31 cellular contexts compared by ENCODE assay signal in the genomic region with DNA sequence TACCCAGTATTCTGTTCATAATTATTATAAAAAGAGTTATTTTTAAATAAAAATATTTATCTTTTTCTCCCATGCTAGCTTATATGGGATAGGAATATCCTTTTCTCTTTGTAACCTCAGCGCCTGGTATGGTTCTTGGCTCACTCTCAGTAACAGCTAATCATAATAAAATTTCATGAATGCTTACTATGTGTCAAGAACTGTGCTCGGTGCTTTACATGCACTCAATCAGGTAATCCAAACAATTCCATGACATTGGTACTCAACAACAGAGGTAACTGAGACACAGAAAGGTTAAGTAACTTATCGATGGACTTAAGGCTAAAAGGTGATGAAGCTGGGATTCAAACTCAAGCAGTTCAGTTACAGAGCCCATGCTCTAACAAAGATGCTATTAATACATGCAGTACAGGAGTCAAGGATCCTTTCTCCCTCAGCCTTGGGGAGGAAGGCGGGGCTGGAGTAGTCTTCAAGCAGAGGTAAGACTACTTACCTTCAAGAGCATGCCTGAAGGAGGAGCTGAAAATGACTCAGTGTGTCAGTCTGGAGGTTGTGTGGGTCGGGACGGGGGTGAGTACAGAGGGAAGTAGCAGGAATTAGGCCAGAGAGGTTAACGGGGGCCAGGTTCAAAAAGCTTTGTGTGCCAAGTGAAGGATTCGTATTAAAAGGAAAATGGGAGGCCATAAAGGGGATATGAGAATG.
"Had no signal": no experiment of that assay in that cellular context is flagged by ENCODE, and none has a peak within 500 bp of the region (broad histone marks: within the 10 kb centered on the region; RNA-seq: fewer than 3 reads in every experiment).

No MANE protein-coding gene starts in this region.

- H3K4me3 ChIP-seq: ascending aorta, esophagus muscularis mucosa, mucosa of descending colon, ovary, stomach, tibial artery had no signal

- DNase-seq: activated CD4-positive, alpha-beta memory T cell treated with anti-CD3 and anti-CD28 coated beads, Interleukin-2, amount 10 ng/mL, durations not matched to agents 7 days and 5 days; activated CD4-positive, alpha-beta T cell treated with anti-CD3 and anti-CD28 coated beads for 1 hour; activated CD4-positive, alpha-beta T cell treated with anti-CD3 and anti-CD28 coated beads, Interleukin-2, amount 10 ng/mL, durations not matched to agents 7 days and 5 days; activated CD8-positive, alpha-beta memory T cell treated with anti-CD3 and anti-CD28 coated beads, Interleukin-2, amount 50 U/mL, for 48 hours; activated gamma-delta T cell; activated naive CD4-positive, alpha-beta T cell treated with anti-CD3 and anti-CD28 coated beads, Interleukin-2, amount 10 ng/mL, durations not matched to agents 7 days and 5 days; activated naive CD8-positive, alpha-beta T cell treated with anti-CD3 and anti-CD28 coated beads, Interleukin-2, amount 10 ng/mL, durations not matched to agents 7 days and 5 days; activated T-cell treated with anti-CD3 and anti-CD28 coated beads, Interleukin-2, amount 50 U/mL, for 24 hours; brain microvascular endothelial cell; central memory CD4-positive, alpha-beta T cell; endodermal cell; left cardiac atrium; mucosa of descending colon; ovary; retina; stimulated activated CD4-positive, alpha-beta T cell treated with anti-CD3 and anti-CD28 coated beads, Interleukin-15, amount 100 ng/mL, for 24 hours; stimulated activated CD4-positive, alpha-beta T cell treated with anti-CD3 and anti-CD28 coated beads, Interleukin-2, amount 100 ng/mL, for 24 hours; stimulated activated naive B cell treated with anti-CD40 and anti-IgM and Interleukin-4, amounts not matched to agents 10 μg/mL and 1 μg/mL and 100 μg/mL, for 72 hours; stomach; SW 1271; T1000; tibial artery had no signal

- H3K36me3 Mint-ChIP-seq: activated naive CD4-positive, alpha-beta T cell treated with anti-CD3 and anti-CD28 coated beads, Interleukin-2, amount 10 ng/mL, durations not matched to agents 7 days and 5 days; natural killer cell treated with Interleukin-12 subunit alpha and Interleukin-12 subunit beta and Interleukin-15 and Interleukin-18, amount 100 ng/mL, for 72 hours; stimulated activated naive B cell treated with anti-CD40 and anti-IgM and Interleukin-4, amounts not matched to agents 10 μg/mL and 1 μg/mL and 100 μg/mL, for 72 hours had no signal

- H3K4me1 ChIP-seq: ascending aorta, esophagus muscularis mucosa, stomach, tibial artery had no signal

- H3K27ac ChIP-seq: ascending aorta, brain microvascular endothelial cell, esophagus muscularis mucosa, neutrophil, ovary, stomach, tibial artery had no signal

- ATAC-seq: left cardiac atrium; mucosa of descending colon; natural killer cell treated with Interleukin-12 subunit alpha and Interleukin-12 subunit beta and Interleukin-15 and Interleukin-18, amount 100 ng/mL, for 72 hours; stimulated activated naive B cell treated with anti-CD40 and anti-IgM and Interleukin-4, amounts not matched to agents 10 μg/mL and 1 μg/mL and 100 μg/mL, for 72 hours had no signal

- H3K27me3 Mint-ChIP-seq: activated CD4-positive, alpha-beta memory T cell treated with anti-CD3 and anti-CD28 coated beads, Interleukin-2, amount 10 ng/mL, durations not matched to agents 7 days and 5 days; activated CD4-positive, alpha-beta T cell treated with anti-CD3 and anti-CD28 coated beads, Interleukin-2, amount 10 ng/mL, durations not matched to agents 7 days and 5 days; activated naive CD4-positive, alpha-beta T cell treated with anti-CD3 and anti-CD28 coated beads, Interleukin-2, amount 10 ng/mL, durations not matched to agents 7 days and 5 days; activated naive CD8-positive, alpha-beta T cell treated with anti-CD3 and anti-CD28 coated beads, Interleukin-2, amount 10 ng/mL, durations not matched to agents 7 days and 5 days; activated T-cell treated with anti-CD3 and anti-CD28 coated beads, Interleukin-2, amount 50 U/mL, for 24 hours; dendritic cell treated with granulocyte-macrophage colony-stimulating factor and Interleukin-4, amounts not matched to agents 40 ng/mL and 50 ng/mL, for 4 days; progenitor cell of endocrine pancreas had no signal

- H3K9me3 Mint-ChIP-seq: activated CD4-positive, alpha-beta memory T cell treated with anti-CD3 and anti-CD28 coated beads, Interleukin-2, amount 10 ng/mL, durations not matched to agents 7 days and 5 days; activated naive CD4-positive, alpha-beta T cell treated with anti-CD3 and anti-CD28 coated beads, Interleukin-2, amount 10 ng/mL, durations not matched to agents 7 days and 5 days; activated naive CD8-positive, alpha-beta T cell treated with anti-CD3 and anti-CD28 coated beads, Interleukin-2, amount 10 ng/mL, durations not matched to agents 7 days and 5 days; activated T-cell treated with anti-CD3 and anti-CD28 coated beads, Interleukin-2, amount 50 U/mL, for 24 hours; dendritic cell treated with granulocyte-macrophage colony-stimulating factor and Interleukin-4, amounts not matched to agents 40 ng/mL and 50 ng/mL, for 4 days; natural killer cell treated with Interleukin-12 subunit alpha and Interleukin-12 subunit beta and Interleukin-15 and Interleukin-18, amount 100 ng/mL, for 72 hours; stimulated activated naive B cell treated with anti-CD40 and anti-IgM and Interleukin-4, amounts not matched to agents 10 μg/mL and 1 μg/mL and 100 μg/mL, for 72 hours; T-helper 1 cell treated with Interleukin-12 subunit alpha and Interleukin-12 subunit beta and Interleukin-4 antibody, amounts not matched to agents 30 μg/mL and 1 μg/mL, for 36 hours had no signal

- H3K4me3 Mint-ChIP-seq: activated CD4-positive, alpha-beta memory T cell treated with anti-CD3 and anti-CD28 coated beads, Interleukin-2, amount 10 ng/mL, durations not matched to agents 7 days and 5 days; activated CD4-positive, alpha-beta T cell treated with anti-CD3 and anti-CD28 coated beads, Interleukin-2, amount 10 ng/mL, durations not matched to agents 7 days and 5 days; activated naive CD4-positive, alpha-beta T cell treated with anti-CD3 and anti-CD28 coated beads, Interleukin-2, amount 10 ng/mL, durations not matched to agents 7 days and 5 days; activated naive CD8-positive, alpha-beta T cell treated with anti-CD3 and anti-CD28 coated beads, Interleukin-2, amount 10 ng/mL, durations not matched to agents 7 days and 5 days; activated T-cell treated with anti-CD3 and anti-CD28 coated beads, Interleukin-2, amount 50 U/mL, for 24 hours; dendritic cell treated with granulocyte-macrophage colony-stimulating factor and Interleukin-4, amounts not matched to agents 40 ng/mL and 50 ng/mL, for 4 days; endodermal cell; natural killer cell treated with Interleukin-12 subunit alpha and Interleukin-12 subunit beta and Interleukin-15 and Interleukin-18, amount 100 ng/mL, for 72 hours; stimulated activated naive B cell treated with anti-CD40 and anti-IgM and Interleukin-4, amounts not matched to agents 10 μg/mL and 1 μg/mL and 100 μg/mL, for 72 hours; T-helper 1 cell treated with Interleukin-12 subunit alpha and Interleukin-12 subunit beta and Interleukin-4 antibody, amounts not matched to agents 30 μg/mL and 1 μg/mL, for 36 hours had no signal

- H3K27ac Mint-ChIP-seq: activated CD4-positive, alpha-beta memory T cell treated with anti-CD3 and anti-CD28 coated beads, Interleukin-2, amount 10 ng/mL, durations not matched to agents 7 days and 5 days; activated CD4-positive, alpha-beta T cell treated with anti-CD3 and anti-CD28 coated beads, Interleukin-2, amount 10 ng/mL, durations not matched to agents 7 days and 5 days; activated naive CD4-positive, alpha-beta T cell treated with anti-CD3 and anti-CD28 coated beads, Interleukin-2, amount 10 ng/mL, durations not matched to agents 7 days and 5 days; activated naive CD8-positive, alpha-beta T cell treated with anti-CD3 and anti-CD28 coated beads, Interleukin-2, amount 10 ng/mL, durations not matched to agents 7 days and 5 days; activated T-cell treated with anti-CD3 and anti-CD28 coated beads, Interleukin-2, amount 50 U/mL, for 24 hours; dendritic cell treated with granulocyte-macrophage colony-stimulating factor and Interleukin-4, amounts not matched to agents 40 ng/mL and 50 ng/mL, for 4 days; endodermal cell; natural killer cell treated with Interleukin-12 subunit alpha and Interleukin-12 subunit beta and Interleukin-15 and Interleukin-18, amount 100 ng/mL, for 72 hours; progenitor cell of endocrine pancreas; stimulated activated naive B cell treated with anti-CD40 and anti-IgM and Interleukin-4, amounts not matched to agents 10 μg/mL and 1 μg/mL and 100 μg/mL, for 72 hours; T-helper 1 cell treated with Interleukin-12 subunit alpha and Interleukin-12 subunit beta and Interleukin-4 antibody, amounts not matched to agents 30 μg/mL and 1 μg/mL, for 36 hours had no signal

- FAIRE-seq: frontal cortex, islet of Langerhans had no signal

- H3K36me3 ChIP-seq: ascending aorta, brain microvascular endothelial cell, esophagus muscularis mucosa, neutrophil, ovary, stomach, tibial artery had no signal

- H3K27me3 ChIP-seq: ascending aorta, brain microvascular endothelial cell, esophagus muscularis mucosa, neutrophil, ovary, stomach had no signal

- H3K4me1 Mint-ChIP-seq: activated CD4-positive, alpha-beta memory T cell treated with anti-CD3 and anti-CD28 coated beads, Interleukin-2, amount 10 ng/mL, durations not matched to agents 7 days and 5 days; activated CD4-positive, alpha-beta T cell treated with anti-CD3 and anti-CD28 coated beads, Interleukin-2, amount 10 ng/mL, durations not matched to agents 7 days and 5 days; activated naive CD4-positive, alpha-beta T cell treated with anti-CD3 and anti-CD28 coated beads, Interleukin-2, amount 10 ng/mL, durations not matched to agents 7 days and 5 days; endodermal cell; stimulated activated naive B cell treated with anti-CD40 and anti-IgM and Interleukin-4, amounts not matched to agents 10 μg/mL and 1 μg/mL and 100 μg/mL, for 72 hours had no signal

- H3K9me3 ChIP-seq: ascending aorta, esophagus muscularis mucosa, mucosa of descending colon, neutrophil, ovary, stomach, tibial artery had no signal
